Comparison of ENCODE assay signal across 1 cellular context in genomic region chr6:11810039-11810541, GRCh38.
TF ChIP-seq lines count a peak whose summit lies in the region.

No MANE protein-coding gene starts in this region.

TF ChIP-seq in GM23338, 12 proteins besides CTCF, POLR2A, EP300 and RAD21:
- TF ChIP-seq ZNF462 (CRISPR knock-in tag; IDR thresholded peaks at IDR 0.05): no peak
- no peak for TF ChIP-seq POLR2AphosphoS5 (IDR thresholded peaks at IDR 0.05; ENCODE audit: low read depth)
- TF ChIP-seq EZH2phosphoT487 (IDR thresholded peaks at IDR 0.05; ENCODE audit: unreplicated experiment): no peak
- no peak for TF ChIP-seq ZNF331 (CRISPR knock-in tag; IDR thresholded peaks at IDR 0.05; ENCODE audit: low read depth)
- no peak for TF ChIP-seq STAT1 (IDR thresholded peaks at IDR 0.05; ENCODE audit: unreplicated experiment)
- no peak for TF ChIP-seq REST (IDR thresholded peaks at IDR 0.05; ENCODE audit: unreplicated experiment)
- no peak for TF ChIP-seq ZNF114 (CRISPR knock-in tag; IDR thresholded peaks at IDR 0.05)
- no peak for TF ChIP-seq CREB1 (CRISPR knock-in tag; IDR thresholded peaks at IDR 0.05; ENCODE audit: low read depth)
- no peak for TF ChIP-seq ETS1 (IDR thresholded peaks at IDR 0.05)
- TF ChIP-seq NANOG (IDR thresholded peaks at IDR 0.05; ENCODE audit: borderline replicate concordance): no peak
- no peak for TF ChIP-seq JUNB (IDR thresholded peaks at IDR 0.05; ENCODE audit: unreplicated experiment)
- no peak for TF ChIP-seq EZH2 (IDR thresholded peaks at IDR 0.05; ENCODE audit: low read depth, unreplicated experiment)
